19 cellular contexts compared by ENCODE assay signal in genomic region chr5:126415789-126416188, GRCh38. TPM values are rescaled to one million over a fixed set of nuclear protein-coding genes. Genes with fewer than 3 reads are reported as not detected.
A peak's percentile ranks its signal among the peaks of the same experiment; 100 is the strongest.
DNase-seq lines count a peak whose midpoint lies in the region; ATAC-seq and TF ChIP-seq lines count a peak whose summit lies in the region.
"Had no signal": no experiment of that assay in that cellular context is flagged by ENCODE, and none has a peak within 500 bp of the region (broad histone marks: within the 10 kb centered on the region; RNA-seq: fewer than 3 reads in every experiment).

No MANE protein-coding gene starts in this region.

- WGBS in IMR-90 (ENCODE audit: extremely low coverage in 2 of 2, insufficient read length in 1 of 2), 2 experiments: no CpG with 5 or more reads among the region's 4 CpGs

- no peak overlapping the region for H3K4me2 ChIP-seq in IMR-90 (ENCODE audit: low read depth, low read length)

- CTCF ChIA-PET in IMR-90 (lab: Yijun Ruan, JAX): no interaction called here

- no peak overlapping the region for H2AK9ac ChIP-seq in IMR-90 (replicated peaks; ENCODE audit: low read depth, low read length, poor library complexity)

- H3K27me3 ChIP-seq in IMR-90 (ENCODE audit: control insufficient read depth, insufficient read depth, low read length) (no peaks in the 10 kb centered on the region), lower lobe of right lung (ENCODE audit: low read depth) (no peaks in the 10 kb centered on the region)

- no peak overlapping the region for H3K56ac ChIP-seq in IMR-90 (ENCODE audit: extremely low read depth, insufficient read depth, low read length)

- no peak for TF ChIP-seq RAD21 in IMR-90 (IDR thresholded peaks at IDR 0.05; ENCODE audit: low read length)

- no peak overlapping the region for H4K91ac ChIP-seq in IMR-90 (ENCODE audit: insufficient read depth, low read depth, low read length)

- TF ChIP-seq POLR2A in IMR-90 (IDR thresholded peaks at IDR 0.05; ENCODE audit: low read depth, low read length): no peak

- H3K4ac ChIP-seq in IMR-90 (ENCODE audit: low read depth, low read length): no peak overlapping the region

- H3K9ac ChIP-seq in IMR-90 (ENCODE audit: low read depth, low read length): no peak overlapping the region

- H3K9me1 ChIP-seq in IMR-90 (ENCODE audit: insufficient read depth, low read length): peaks cover 2% of the 10 kb centered on the region; the same call in 1 of the 2 replicates

- in situ Hi-C loops in IMR-90 (cut with MboI; ENCODE audit: low sequenced_read_pairs): no loop called here

- dilution Hi-C loops in IMR-90 (cut with HindIII; ENCODE audit: low sequenced_read_pairs, unreplicated experiment): no loop called here

- H4K20me1 ChIP-seq in IMR-90 (ENCODE audit: insufficient read depth, low read length): no peaks in the 10 kb centered on the region

- no peaks in the 10 kb centered on the region for H3K79me1 ChIP-seq in IMR-90 (ENCODE audit: low read depth in 1 of 2, low read length in 2 of 2)

- H3K14ac ChIP-seq in IMR-90 (replicated peaks; ENCODE audit: low read depth, low read length): no peak overlapping the region

- H3K23ac ChIP-seq in IMR-90 (ENCODE audit: low read depth, low read length): no peak overlapping the region

- BruUV-seq in IMR-90 (replicated peaks; lab: Mats Ljungman, UMichigan): no TSS peak

- H3K18ac ChIP-seq in IMR-90 (ENCODE audit: low read depth, low read length): no peak overlapping the region

- no peak overlapping the region for H2BK15ac ChIP-seq in IMR-90 (ENCODE audit: low read depth, low read length)

- no peak overlapping the region for H2BK120ac ChIP-seq in IMR-90 (ENCODE audit: low read depth, low read length)

- H3K9me3 ChIP-seq in IMR-90 (ENCODE audit: control insufficient read depth, insufficient read depth, low read length) (no peaks in the 10 kb centered on the region), lower lobe of right lung (no peaks in the 10 kb centered on the region)
- H3K9me3 ChIP-seq: psoas muscle had no signal

- peaks cover 3% of the 10 kb centered on the region for H3K4me1 ChIP-seq in IMR-90 (ENCODE audit: control insufficient read depth, insufficient read depth, low read length)
- peaks cover 13% of the 10 kb centered on the region for H3K4me1 ChIP-seq in lower lobe of right lung

- no peak overlapping the region for H2AK5ac ChIP-seq in IMR-90 (ENCODE audit: low read depth, low read length)

- ATAC-seq in IMR-90 (ENCODE audit: low read depth) (no peak), lower lobe of right lung (no peak), GM21390 (IDR thresholded peaks at IDR 0.05; ENCODE audit: unreplicated experiment) (no peak)
- ATAC-seq: HCT116, K562 had no signal

- H2BK20ac ChIP-seq in IMR-90 (ENCODE audit: low read depth, low read length): no peak overlapping the region

- H3K27ac ChIP-seq in IMR-90 (ENCODE audit: insufficient read depth, low read length) (no peak overlapping the region), coronary artery (peak overlapping the region; percentile 75 to 76), lower lobe of right lung (peak overlapping the region; percentile 25)
- H3K27ac ChIP-seq: psoas muscle had no signal

- intact Hi-C loops in IMR-90 (cut with micrococcal nuclease): no loop called here
- intact Hi-C loops in lower lobe of right lung (cut with DNase I): no loop called here

- H3K4me3 ChIP-seq in IMR-90 (ENCODE audit: insufficient read depth, low read depth, low read length): no peak overlapping the region
- no peak overlapping the region for H3K4me3 ChIP-seq in coronary artery
- no peak overlapping the region for H3K4me3 ChIP-seq in lower lobe of right lung
- H3K4me3 ChIP-seq: K562, psoas muscle had no signal

- no peak overlapping the region for H4K5ac ChIP-seq in IMR-90 (ENCODE audit: low read depth, low read length)

- peak overlapping the region; percentile 24 for H2BK5ac ChIP-seq in IMR-90 (ENCODE audit: low read depth, low read length, poor library complexity, severe bottlenecking)

- no peak overlapping the region for H2AFZ ChIP-seq in IMR-90 (replicated peaks; ENCODE audit: low read length, poor library complexity)

- H4K8ac ChIP-seq in IMR-90 (ENCODE audit: low read depth in 2 of 2, low read length in 2 of 2): no peak overlapping the region

- no peaks in the 10 kb centered on the region for H3K36me3 ChIP-seq in IMR-90 (ENCODE audit: control insufficient read depth, insufficient read depth, low read length)
- no peaks in the 10 kb centered on the region for H3K36me3 ChIP-seq in lower lobe of right lung

- POLR2A ChIA-PET in IMR-90 (lab: Charles Lee; ENCODE audit: unreplicated experiment): no interaction called here

- no peak for DNase-seq in IMR-90
- no peak for DNase-seq in coronary artery (ENCODE audit: low spot score)
- no peak for DNase-seq in lower lobe of right lung
- peak; percentile 13 for DNase-seq in superior temporal gyrus (ENCODE audit: extremely low spot score)
- no peak for DNase-seq in GDM1 (lab: John Stamatoyannopoulos, UW)
- DNase-seq in dedifferentiated amniotic fluid mesenchymal stem cell (ENCODE audit: extremely low spot score): no peak
- no peak for DNase-seq in SW480 (ENCODE audit: low spot score)
- DNase-seq: activated T-cell treated with anti-CD3 and anti-CD28 coated beads, Interleukin-2, amount 50 U/mL, for 1 hour; caudate nucleus; CD4-positive, alpha-beta memory T cell; DMS153; erythroblast; psoas muscle; stimulated activated CD4-positive, alpha-beta T cell treated with anti-CD3 and anti-CD28 coated beads, Interleukin-4, amount 100 ng/mL, for 1 hour; stimulated activated naive CD4-positive, alpha-beta T cell treated with Interleukin-2 at 50 U/mL for 16 hours; trophoblast cell had no signal

- no peak for TF ChIP-seq CTCF in IMR-90 (conservative IDR thresholded peaks at IDR 0.05; ENCODE audit: low read depth, low read length)
- TF ChIP-seq CTCF in coronary artery (IDR thresholded peaks at IDR 0.05): no peak
- no peak for TF ChIP-seq CTCF in lower lobe of right lung (IDR thresholded peaks at IDR 0.05)

TF ChIP-seq in IMR-90, 13 proteins besides CTCF, POLR2A, EP300 and RAD21:
- TF ChIP-seq NFE2L2 (IDR thresholded peaks at IDR 0.05; ENCODE audit: low read depth, low read length) (no peak), MXI1 (IDR thresholded peaks at IDR 0.05; ENCODE audit: borderline replicate concordance, low read depth, low read length) (no peak), MAZ (IDR thresholded peaks at IDR 0.05; ENCODE audit: borderline replicate concordance, low read depth, low read length) (no peak), SMC3 (IDR thresholded peaks at IDR 0.05; ENCODE audit: low read depth, low read length) (no peak), BHLHE40 (IDR thresholded peaks at IDR 0.05; ENCODE audit: low read depth, low read length) (no peak), CEBPB (IDR thresholded peaks at IDR 0.05; ENCODE audit: low read depth, low read length) (no peak), FOS (IDR thresholded peaks at IDR 0.05; ENCODE audit: low read depth, low read length) (no peak), RFX5 (IDR thresholded peaks at IDR 0.05; ENCODE audit: low read depth, low read length) (no peak), CHD1 (IDR thresholded peaks at IDR 0.05; ENCODE audit: low read depth, low read length) (no peak), MAFK (IDR thresholded peaks at IDR 0.05; ENCODE audit: low read depth, low read length) (no peak), RCOR1 (IDR thresholded peaks at IDR 0.05; ENCODE audit: insufficient replicate concordance, low read length) (no peak)
- TF ChIP-seq, protein P1, sequence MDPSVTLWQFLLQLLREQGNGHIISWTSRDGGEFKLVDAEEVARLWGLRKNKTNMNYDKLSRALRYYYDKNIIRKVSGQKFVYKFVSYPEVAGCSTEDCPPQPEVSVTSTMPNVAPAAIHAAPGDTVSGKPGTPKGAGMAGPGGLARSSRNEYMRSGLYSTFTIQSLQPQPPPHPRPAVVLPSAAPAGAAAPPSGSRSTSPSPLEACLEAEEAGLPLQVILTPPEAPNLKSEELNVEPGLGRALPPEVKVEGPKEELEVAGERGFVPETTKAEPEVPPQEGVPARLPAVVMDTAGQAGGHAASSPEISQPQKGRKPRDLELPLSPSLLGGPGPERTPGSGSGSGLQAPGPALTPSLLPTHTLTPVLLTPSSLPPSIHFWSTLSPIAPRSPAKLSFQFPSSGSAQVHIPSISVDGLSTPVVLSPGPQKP (IDR thresholded peaks at IDR 0.05; ENCODE audit: borderline replicate concordance, low read depth, low read length): no peak
- TF ChIP-seq, protein P2, sequence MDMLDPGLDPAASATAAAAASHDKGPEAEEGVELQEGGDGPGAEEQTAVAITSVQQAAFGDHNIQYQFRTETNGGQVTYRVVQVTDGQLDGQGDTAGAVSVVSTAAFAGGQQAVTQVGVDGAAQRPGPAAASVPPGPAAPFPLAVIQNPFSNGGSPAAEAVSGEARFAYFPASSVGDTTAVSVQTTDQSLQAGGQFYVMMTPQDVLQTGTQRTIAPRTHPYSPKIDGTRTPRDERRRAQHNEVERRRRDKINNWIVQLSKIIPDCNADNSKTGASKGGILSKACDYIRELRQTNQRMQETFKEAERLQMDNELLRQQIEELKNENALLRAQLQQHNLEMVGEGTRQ (IDR thresholded peaks at IDR 0.05; ENCODE audit: low read depth, low read length): no peak

RNA-seq across cellular contexts. Expression of gene GRAMD2B, which starts 7.4 kb away (rescaled TPM):
- 15.8 and 20.3 TPM in 2 replicates for total RNA-seq in IMR-90 (2012; rRNA removed)
- polyA plus RNA-seq in IMR-90 (2012; rRNA removed): 13.9 and 15.6 TPM in 2 replicates
- 8.8 and 14.3 TPM in 2 replicates for polyA plus RNA-seq in IMR-90 (2012; cell fraction: cytosol; rRNA removed)
- polyA plus RNA-seq in IMR-90 (2012; cell fraction: nucleus; rRNA removed; ENCODE audit: low replicate concordance): 8.5 and 26.6 TPM in 2 replicates
- total RNA-seq in lower lobe of right lung: 13.7 TPM
